Comparison of ENCODE assay signal across 8 cellular contexts in genomic region chr10:135601-136464, GRCh38.
DNase-seq lines count a peak whose midpoint lies in the region; ATAC-seq lines count a peak whose summit lies in the region.

No MANE protein-coding gene starts in this region.

- H3K27ac Mint-ChIP-seq in T-helper 1 cell treated with Interleukin-12 subunit alpha and Interleukin-12 subunit beta and Interleukin-4 antibody, amounts not matched to agents 30 μg/mL and 1 μg/mL, for 36 hours: peak overlapping the region; percentile 86

- peak overlapping the region; percentile 81 for H3K4me3 Mint-ChIP-seq in T-helper 1 cell treated with Interleukin-12 subunit alpha and Interleukin-12 subunit beta and Interleukin-4 antibody, amounts not matched to agents 30 μg/mL and 1 μg/mL, for 36 hours

- peaks cover 2% of the 10 kb centered on the region for H3K36me3 Mint-ChIP-seq in T-helper 1 cell treated with Interleukin-12 subunit alpha and Interleukin-12 subunit beta and Interleukin-4 antibody, amounts not matched to agents 30 μg/mL and 1 μg/mL, for 36 hours (ENCODE audit: low read depth)

- H3K27me3 Mint-ChIP-seq in T-helper 1 cell treated with Interleukin-12 subunit alpha and Interleukin-12 subunit beta and Interleukin-4 antibody, amounts not matched to agents 30 μg/mL and 1 μg/mL, for 36 hours (ENCODE audit: low read depth): peaks cover 17% of the 10 kb centered on the region

- peak; percentile 22 for ATAC-seq in GM21367 (IDR thresholded peaks at IDR 0.05; ENCODE audit: unreplicated experiment)

- DNase-seq in DMS53 (lab: John Stamatoyannopoulos, UW) (peak; percentile 84), HUDEP-2 (lab: John Stamatoyannopoulos, UW; ENCODE audit: unreplicated experiment in 76 of 76) (peak in 49 of 76 experiments; percentile 4 to 65 (median 30)), anterior cingulate cortex (lab: John Stamatoyannopoulos, UW) (peak in 42 of 58 donors; percentile 14 to 67 (median 42)), hepatic stellate cell (ENCODE audit: low spot score) (peak; percentile 62), retina (peak; percentile 83), NCI-H446 treated with DMSO at 0.1 percent for 48 hours (lab: John Stamatoyannopoulos, UW) (no peak)

- peaks cover 24% of the 10 kb centered on the region for H3K4me1 Mint-ChIP-seq in T-helper 1 cell treated with Interleukin-12 subunit alpha and Interleukin-12 subunit beta and Interleukin-4 antibody, amounts not matched to agents 30 μg/mL and 1 μg/mL, for 36 hours (ENCODE audit: low read depth)

- H3K9me3 Mint-ChIP-seq in T-helper 1 cell treated with Interleukin-12 subunit alpha and Interleukin-12 subunit beta and Interleukin-4 antibody, amounts not matched to agents 30 μg/mL and 1 μg/mL, for 36 hours: no peaks in the 10 kb centered on the region
